Comparison of ENCODE assay signal across 22 cellular contexts in genomic region chr2:180540761-180541160, GRCh38.
"Had no signal": no experiment of that assay in that cellular context is flagged by ENCODE, and none has a peak within 500 bp of the region (broad histone marks: within the 10 kb centered on the region; RNA-seq: fewer than 3 reads in every experiment).

No MANE protein-coding gene starts in this region.

- H3K9me3 ChIP-seq: breast epithelium, tibial nerve had no signal

- H3K4me3 Mint-ChIP-seq: activated naive CD4-positive, alpha-beta T cell treated with anti-CD3 and anti-CD28 coated beads, Interleukin-2, amount 10 ng/mL, durations not matched to agents 7 days and 5 days; activated naive CD8-positive, alpha-beta T cell treated with anti-CD3 and anti-CD28 coated beads, Interleukin-2, amount 10 ng/mL, durations not matched to agents 7 days and 5 days; activated T-cell treated with anti-CD3 and anti-CD28 coated beads, Interleukin-2, amount 50 U/mL, for 24 hours; immature natural killer cell; naive thymus-derived CD4-positive, alpha-beta T cell had no signal

- H3K4me1 ChIP-seq: breast epithelium, tibial nerve had no signal

- DNase-seq: activated CD4-positive, alpha-beta T cell treated with anti-CD3 and anti-CD28 coated beads for 48 hours; activated CD4-positive, alpha-beta T cell treated with anti-CD3 and anti-CD28 coated beads, Interleukin-2, amount 50 U/mL, for 48 hours; activated CD8-positive, alpha-beta memory T cell treated with anti-CD3 and anti-CD28 coated beads, Interleukin-2, amount 50 U/mL, for 4 hours; activated gamma-delta T cell; activated naive CD4-positive, alpha-beta T cell treated with anti-CD3 and anti-CD28 coated beads, Interleukin-2, amount 10 ng/mL, durations not matched to agents 7 days and 5 days; activated naive CD8-positive, alpha-beta T cell treated with anti-CD3 and anti-CD28 coated beads, Interleukin-2, amount 10 ng/mL, durations not matched to agents 7 days and 5 days; activated T-cell treated with anti-CD3 and anti-CD28 coated beads, Interleukin-2, amount 50 U/mL, for 24 hours; dorsolateral prefrontal cortex; effector memory CD4-positive, alpha-beta T cell; head of caudate nucleus; hypothalamus; immature natural killer cell; midbrain; naive thymus-derived CD4-positive, alpha-beta T cell; nucleus accumbens; stimulated activated CD4-positive, alpha-beta T cell treated with anti-CD3 and anti-CD28 coated beads, Interleukin-2, amount 100 ng/mL, for 48 hours; stimulated activated naive CD4-positive, alpha-beta T cell treated with Interleukin-2 at 50 U/mL for 16 hours had no signal

- H3K27me3 ChIP-seq: breast epithelium, dorsolateral prefrontal cortex, tibial nerve had no signal

- FAIRE-seq: astrocyte had no signal

- H3K9me3 Mint-ChIP-seq: activated naive CD4-positive, alpha-beta T cell treated with anti-CD3 and anti-CD28 coated beads, Interleukin-2, amount 10 ng/mL, durations not matched to agents 7 days and 5 days; activated naive CD8-positive, alpha-beta T cell treated with anti-CD3 and anti-CD28 coated beads, Interleukin-2, amount 10 ng/mL, durations not matched to agents 7 days and 5 days; activated T-cell treated with anti-CD3 and anti-CD28 coated beads, Interleukin-2, amount 50 U/mL, for 24 hours had no signal

- H3K27me3 Mint-ChIP-seq: activated naive CD4-positive, alpha-beta T cell treated with anti-CD3 and anti-CD28 coated beads, Interleukin-2, amount 10 ng/mL, durations not matched to agents 7 days and 5 days; activated T-cell treated with anti-CD3 and anti-CD28 coated beads, Interleukin-2, amount 50 U/mL, for 24 hours had no signal

- H3K36me3 Mint-ChIP-seq: activated naive CD4-positive, alpha-beta T cell treated with anti-CD3 and anti-CD28 coated beads, Interleukin-2, amount 10 ng/mL, durations not matched to agents 7 days and 5 days; activated naive CD8-positive, alpha-beta T cell treated with anti-CD3 and anti-CD28 coated beads, Interleukin-2, amount 10 ng/mL, durations not matched to agents 7 days and 5 days; immature natural killer cell; naive thymus-derived CD4-positive, alpha-beta T cell had no signal

- ATAC-seq: naive thymus-derived CD4-positive, alpha-beta T cell; right cardiac atrium had no signal

- H3K27ac ChIP-seq: breast epithelium, coronary artery, dorsolateral prefrontal cortex, tibial nerve had no signal

- H3K4me1 Mint-ChIP-seq: activated naive CD4-positive, alpha-beta T cell treated with anti-CD3 and anti-CD28 coated beads, Interleukin-2, amount 10 ng/mL, durations not matched to agents 7 days and 5 days; activated naive CD8-positive, alpha-beta T cell treated with anti-CD3 and anti-CD28 coated beads, Interleukin-2, amount 10 ng/mL, durations not matched to agents 7 days and 5 days; immature natural killer cell; naive thymus-derived CD4-positive, alpha-beta T cell had no signal

- H3K4me3 ChIP-seq: breast epithelium, coronary artery, dorsolateral prefrontal cortex, tibial nerve had no signal

- H3K36me3 ChIP-seq: breast epithelium, tibial nerve had no signal

- H3K27ac Mint-ChIP-seq: activated naive CD4-positive, alpha-beta T cell treated with anti-CD3 and anti-CD28 coated beads, Interleukin-2, amount 10 ng/mL, durations not matched to agents 7 days and 5 days; activated naive CD8-positive, alpha-beta T cell treated with anti-CD3 and anti-CD28 coated beads, Interleukin-2, amount 10 ng/mL, durations not matched to agents 7 days and 5 days; activated T-cell treated with anti-CD3 and anti-CD28 coated beads, Interleukin-2, amount 50 U/mL, for 24 hours; immature natural killer cell; naive thymus-derived CD4-positive, alpha-beta T cell had no signal
